17 cellular contexts compared by ENCODE assay signal in the genomic region with DNA sequence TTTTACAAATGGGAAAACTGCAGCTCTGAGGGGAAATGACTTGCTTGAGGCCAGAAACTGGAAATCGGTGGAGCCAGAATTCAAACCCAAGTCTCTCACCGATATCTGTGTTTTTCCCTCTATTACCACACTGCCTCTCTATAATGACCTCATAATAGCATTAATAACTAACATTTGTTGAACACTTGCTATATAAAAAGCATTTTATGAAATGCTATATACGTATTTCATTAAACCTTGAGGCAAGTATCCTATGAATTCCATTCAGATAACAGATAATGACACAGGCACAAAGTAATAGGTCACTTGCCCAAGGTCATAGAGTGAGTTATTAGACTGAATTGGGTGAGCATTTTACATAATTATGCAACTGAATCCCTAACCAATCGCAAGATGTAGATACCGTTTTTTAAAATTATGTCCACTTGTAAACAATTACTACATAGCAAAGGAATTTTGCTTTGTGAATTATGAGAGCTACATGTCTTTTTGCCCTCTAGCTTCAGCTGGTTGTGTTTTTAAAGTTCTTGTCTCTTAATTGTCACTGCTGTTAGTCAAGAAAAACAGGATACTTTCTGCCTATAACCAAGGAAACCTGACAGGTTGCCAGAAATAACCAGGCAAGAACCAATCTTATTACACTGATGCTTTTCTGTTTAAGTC. TPM values are rescaled to one million over a fixed set of nuclear protein-coding genes. Genes with fewer than 3 reads are reported as not detected.
DNase-seq lines count a peak whose midpoint lies in the region; ATAC-seq and TF ChIP-seq lines count a peak whose summit lies in the region.
"Had no signal": no experiment of that assay in that cellular context is flagged by ENCODE, and none has a peak within 500 bp of the region (broad histone marks: within the 10 kb centered on the region; RNA-seq: fewer than 3 reads in every experiment).

No MANE protein-coding gene starts in this region.

- H3K4me1 ChIP-seq in BLaER1 = peaks cover 31% of the 10 kb centered on the region
- H3K4me1 ChIP-seq in aorta (ENCODE audit: control insufficient read depth in 1 of 2, insufficient read depth in 2 of 2, low read length in 2 of 2) = no peaks in the 10 kb centered on the region

- 0 out of 2 replicates have a peak overlapping the region, but pooled peaks have one; percentile 4 for H3K9ac ChIP-seq in BLaER1

- 48 to 52% methylated on average over 5 of the region's 5 CpGs for WGBS in aorta, 2 donors

- intact Hi-C loops in aorta (cut with DNase I) = no loop called here

- DNase-seq in M059J (ENCODE audit: low read depth) (peak; percentile 67), choroid plexus epithelial cell (ENCODE audit: low read depth) (peak; percentile 49), mesothelial cell of epicardium (ENCODE audit: low spot score in 2 of 2, unreplicated experiment in 2 of 2) (no peak), MV-4-11 (lab: John Stamatoyannopoulos, UW) (no peak), aorta (no peak), COLO829 (ENCODE audit: low spot score) (no peak), GM10248 (ENCODE audit: extremely low spot score) (no peak)
- DNase-seq: activated CD4-positive, alpha-beta memory T cell treated with anti-CD3 and anti-CD28 coated beads for 36 hours; anterior cingulate cortex; mucosa of descending colon; NCI-H2171 treated with DMSO at 0.1 percent for 48 hours; SJCRH30 had no signal

- H3K4me1 Mint-ChIP-seq in mesothelial cell of epicardium = peaks cover 22% of the 10 kb centered on the region

- H3K9me3 Mint-ChIP-seq in mesothelial cell of epicardium = no peaks in the 10 kb centered on the region
- H3K9me3 Mint-ChIP-seq: activated CD4-positive, alpha-beta memory T cell treated with anti-CD3 and anti-CD28 coated beads for 36 hours; stimulated activated naive CD8-positive, alpha-beta T cell treated with anti-CD3 and anti-CD28 coated beads, Interleukin-15, Interleukin-2, amounts not matched to agents 100 ng/mL and 50 ng/mL, for 24 hours had no signal

- H3K4me3 Mint-ChIP-seq in mesothelial cell of epicardium = no peak overlapping the region
- H3K4me3 Mint-ChIP-seq: activated CD4-positive, alpha-beta memory T cell treated with anti-CD3 and anti-CD28 coated beads for 36 hours; B cell; stimulated activated naive CD8-positive, alpha-beta T cell treated with anti-CD3 and anti-CD28 coated beads, Interleukin-15, Interleukin-2, amounts not matched to agents 100 ng/mL and 50 ng/mL, for 24 hours had no signal

- peak overlapping the region; percentile 80 for H3K27ac Mint-ChIP-seq in mesothelial cell of epicardium
- H3K27ac Mint-ChIP-seq: activated CD4-positive, alpha-beta memory T cell treated with anti-CD3 and anti-CD28 coated beads for 36 hours; B cell; stimulated activated naive CD8-positive, alpha-beta T cell treated with anti-CD3 and anti-CD28 coated beads, Interleukin-15, Interleukin-2, amounts not matched to agents 100 ng/mL and 50 ng/mL, for 24 hours had no signal

- no peak overlapping the region for H3K27ac ChIP-seq in BLaER1
- H3K27ac ChIP-seq in aorta (ENCODE audit: low read depth in 1 of 2, low read length in 2 of 2) = no peak overlapping the region
- H3K27ac ChIP-seq: SJCRH30 had no signal

- H3K9me3 ChIP-seq in BLaER1 (no peaks in the 10 kb centered on the region), aorta (ENCODE audit: control insufficient read depth, low read length) (no peaks in the 10 kb centered on the region)
- H3K9me3 ChIP-seq: gastroesophageal sphincter, mucosa of descending colon, SJCRH30 had no signal

- no peak overlapping the region for H3K4me2 ChIP-seq in BLaER1
- H3K4me2 ChIP-seq: smooth muscle cell had no signal

- CTCF ChIA-PET in GM10248 (lab: Yijun Ruan, JAX) = interaction anchor here (1.0 to 3.4 kb wide), 6 partner anchors 9 to 156 kb away, joined by 3 to 12 read pairs (median 6); no protein-coding TSS in a partner anchor

- H3K4me3 ChIP-seq in BLaER1 = no peak overlapping the region
- H3K4me3 ChIP-seq in choroid plexus epithelial cell (ENCODE audit: low read depth, low read length) = no peak overlapping the region
- no peak overlapping the region for H3K4me3 ChIP-seq in aorta (ENCODE audit: low read length in 2 of 2)
- H3K4me3 ChIP-seq: gastroesophageal sphincter, mucosa of descending colon, SJCRH30, smooth muscle cell had no signal

- peaks cover 2% of the 10 kb centered on the region for H3K27me3 Mint-ChIP-seq in mesothelial cell of epicardium (ENCODE audit: low read depth)
- H3K27me3 Mint-ChIP-seq: B cell; stimulated activated naive CD8-positive, alpha-beta T cell treated with anti-CD3 and anti-CD28 coated beads, Interleukin-15, Interleukin-2, amounts not matched to agents 100 ng/mL and 50 ng/mL, for 24 hours had no signal

- H3K27me3 ChIP-seq in BLaER1 = no peaks in the 10 kb centered on the region
- no peaks in the 10 kb centered on the region for H3K27me3 ChIP-seq in aorta (ENCODE audit: control insufficient read depth in 1 of 2, insufficient read depth in 2 of 2, low read length in 1 of 2)
- H3K27me3 ChIP-seq: gastroesophageal sphincter, SJCRH30 had no signal

- no peak for ATAC-seq in aorta (ENCODE audit: low FRiP score)
- ATAC-seq: gastroesophageal sphincter, mucosa of descending colon had no signal

- peaks cover 63% of the 10 kb centered on the region for H3K36me3 ChIP-seq in BLaER1
- H3K36me3 ChIP-seq in aorta (ENCODE audit: control insufficient read depth in 1 of 2, insufficient read depth in 2 of 2, low read length in 1 of 2) = no peaks in the 10 kb centered on the region

- no peaks in the 10 kb centered on the region for H3K36me3 Mint-ChIP-seq in mesothelial cell of epicardium

- TF ChIP-seq CTCF in choroid plexus epithelial cell (conservative IDR thresholded peaks at IDR 0.05; ENCODE audit: low read depth, low read length) = no peak
- TF ChIP-seq CTCF in mesothelial cell of epicardium (IDR thresholded peaks at IDR 0.05; ENCODE audit: unreplicated experiment) = no peak
- no peak for TF ChIP-seq CTCF in GM10248 (IDR thresholded peaks at IDR 0.05; ENCODE audit: control extremely low read depth, extremely low read depth, low read depth, missing control alignments)

- no peaks in the 10 kb centered on the region for H4K20me1 ChIP-seq in BLaER1

- POLR2A ChIA-PET in GM10248 (lab: Yijun Ruan, JAX) = no interaction called here

RNA-seq across cellular contexts. Expression of gene DSN1, which starts 4.7 kb away (rescaled TPM):
- 73.1 and 84.9 TPM in 2 replicates for total RNA-seq in M059J (2014; rRNA removed; shearing (Covaris generic))
- total RNA-seq in mesothelial cell of epicardium (12.2 to 15.1 TPM (median 13.7 TPM) in 3 replicates), aorta (1 to 10 TPM; 7.1 to 7.7 TPM)
- 10 to 100 TPM in 1 of 2 donors, 1 to 10 TPM in 1; 7.1 to 10.6 TPM for polyA plus RNA-seq in aorta

RNA-seq across cellular contexts. Expression of gene NDRG3, which starts 23.0 kb away (rescaled TPM):
- total RNA-seq in M059J (2014; rRNA removed; shearing (Covaris generic)) = 49.7 and 50.3 TPM in 2 replicates
- total RNA-seq in mesothelial cell of epicardium = 23.4 to 24.3 TPM (median 23.6 TPM) in 3 replicates
- total RNA-seq in aorta = 10 to 100 TPM; 35.7 to 37.6 TPM
- polyA plus RNA-seq in aorta = 10 to 100 TPM; 31.4 to 31.8 TPM

Comparison
In these comparisons a context has a peak if more than half of its experiments do, and no peak if none do; other contexts are left out.
1. DNase-seq: peak in M059J (single experiment) and choroid plexus epithelial cell (single experiment); none in mesothelial cell of epicardium (0 of 2), MV-4-11 (single experiment), aorta (0 of 2), COLO829 (single experiment) and GM10248 (single experiment).